11 cellular contexts compared by ENCODE assay signal in the genomic region with DNA sequence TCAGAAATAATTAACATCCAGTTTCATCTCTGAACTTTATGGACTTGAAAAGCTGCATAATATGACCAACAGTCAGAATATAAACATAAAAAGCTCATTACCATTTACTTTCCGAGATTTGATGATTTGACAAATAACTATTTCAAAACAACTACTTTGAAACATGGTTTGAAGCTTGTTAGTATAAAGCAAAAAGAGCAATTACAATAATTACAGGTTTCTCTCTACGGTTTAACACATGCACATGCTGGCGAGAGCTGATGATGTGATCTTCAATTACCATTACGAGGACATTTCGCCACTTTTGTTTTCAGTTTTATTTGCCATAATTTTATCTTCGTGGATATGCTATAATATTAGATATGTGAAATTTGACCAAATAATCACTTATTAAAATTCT.
DNase-seq lines count a peak whose midpoint lies in the region; ATAC-seq, FAIRE-seq and TF ChIP-seq lines count a peak whose summit lies in the region.
"Had no signal": no experiment of that assay in that cellular context is flagged by ENCODE, and none has a peak within 500 bp of the region (broad histone marks: within the 10 kb centered on the region; RNA-seq: fewer than 3 reads in every experiment).

No MANE protein-coding gene starts in this region.

- POLR2A ChIA-PET in AG04449 (lab: Yijun Ruan, JAX), result no interaction called here

- H3K36me3 Mint-ChIP-seq in astrocyte (ENCODE audit: low read depth, unreplicated experiment) (no peaks in the 10 kb centered on the region), naive B cell (peaks cover 4 to 14% of the 10 kb centered on the region in 2 donors), T-helper 17 cell (ENCODE audit: low read depth) (peaks cover 3% of the 10 kb centered on the region)
- H3K36me3 Mint-ChIP-seq: activated CD4-positive, alpha-beta memory T cell treated with anti-CD3 and anti-CD28 coated beads for 36 hours had no signal

- peak; percentile 57 for FAIRE-seq in GM18507 (lab: Jason Lieb, UNC)
- peak; percentile 49 for FAIRE-seq in astrocyte (lab: Jason Lieb, UNC)

- H3K4me1 Mint-ChIP-seq in astrocyte (ENCODE audit: low read depth, unreplicated experiment) (peaks cover 30% of the 10 kb centered on the region), naive B cell (peaks cover 47 to 70% (median 65%) of the 10 kb centered on the region in 3 donors), T-helper 17 cell (peaks cover 4% of the 10 kb centered on the region)

- H3K36me3 ChIP-seq in astrocyte (ENCODE audit: insufficient read depth, low read length), result no peaks in the 10 kb centered on the region
- H3K36me3 ChIP-seq: SJSA1 had no signal

- H3K27me3 Mint-ChIP-seq in astrocyte (ENCODE audit: low read depth, unreplicated experiment), result no peaks in the 10 kb centered on the region
- no peaks in the 10 kb centered on the region for H3K27me3 Mint-ChIP-seq in naive B cell
- H3K27me3 Mint-ChIP-seq in T-helper 17 cell, result peaks cover 24% of the 10 kb centered on the region

- intact Hi-C loops in head of caudate nucleus (cut with DNase I), result no loop called here

- CTCF ChIA-PET in AG04449 (lab: Yijun Ruan, JAX), result interaction anchor here (1.0 to 2.3 kb wide), 5 partner anchors 10 to 466 kb away, joined by 3 to 20 read pairs (median 4); no protein-coding TSS in a partner anchor

- H3K27ac Mint-ChIP-seq in astrocyte (ENCODE audit: unreplicated experiment) (no peak overlapping the region), naive B cell (peak overlapping the region in 5 of 6 donors; percentile 22 to 96 (median 34)), T-helper 17 cell (no peak overlapping the region)
- H3K27ac Mint-ChIP-seq: activated CD4-positive, alpha-beta memory T cell treated with anti-CD3 and anti-CD28 coated beads for 36 hours had no signal

- H3K9ac ChIP-seq in astrocyte (ENCODE audit: low read length), result peak overlapping the region; percentile 79

- H3K4me1 ChIP-seq in astrocyte (ENCODE audit: insufficient read depth, low read length), result peaks cover 22% of the 10 kb centered on the region

- no peak overlapping the region for H3K4me3 Mint-ChIP-seq in astrocyte (ENCODE audit: unreplicated experiment)
- H3K4me3 Mint-ChIP-seq in naive B cell, result peak overlapping the region; percentile 9 to 98 (median 71)
- no peak overlapping the region for H3K4me3 Mint-ChIP-seq in T-helper 17 cell
- H3K4me3 Mint-ChIP-seq: activated CD4-positive, alpha-beta memory T cell treated with anti-CD3 and anti-CD28 coated beads for 36 hours had no signal

- H3K9me3 ChIP-seq in astrocyte (ENCODE audit: insufficient read depth, low read depth, low read length) (no peaks in the 10 kb centered on the region), T-helper 17 cell (ENCODE audit: control insufficient read depth, low read length, poor library complexity, severe bottlenecking) (no peaks in the 10 kb centered on the region)
- H3K9me3 ChIP-seq: SJSA1 had no signal

- H3K4me3 ChIP-seq in AG04449 (ENCODE audit: low read depth, low read length) (peak overlapping the region; percentile 38), astrocyte (ENCODE audit: insufficient read depth, low read depth, low read length) (no peak overlapping the region)
- H3K4me3 ChIP-seq: SJSA1 had no signal

- H2AFZ ChIP-seq in astrocyte (ENCODE audit: low read depth, low read length), result no peak overlapping the region

- peaks cover 14% of the 10 kb centered on the region for H4K20me1 ChIP-seq in astrocyte (ENCODE audit: insufficient read depth, low read length)

- H3K9me3 Mint-ChIP-seq in astrocyte (ENCODE audit: unreplicated experiment) (no peaks in the 10 kb centered on the region), naive B cell (no peaks in the 10 kb centered on the region)
- H3K9me3 Mint-ChIP-seq: activated CD4-positive, alpha-beta memory T cell treated with anti-CD3 and anti-CD28 coated beads for 36 hours had no signal

- DNase-seq in AG04449 (ENCODE audit: low read depth, low spot score) (no peak), GM18507 (ENCODE audit: extremely low spot score, insufficient read length, low read depth) (no peak), astrocyte (ENCODE audit: low read depth) (no peak), naive B cell (no peak), T-helper 17 cell (no peak), head of caudate nucleus (no peak)
- DNase-seq: activated CD4-positive, alpha-beta memory T cell treated with anti-CD3 and anti-CD28 coated beads for 36 hours; Calu3 had no signal

- TF ChIP-seq CTCF in AG04449 (IDR thresholded peaks at IDR 0.05; ENCODE audit: insufficient read depth, low read length, missing control alignments) (no peak), astrocyte (IDR thresholded peaks at IDR 0.05; ENCODE audit: insufficient read depth, low read depth, low read length) (no peak)

- H3K27ac ChIP-seq in astrocyte (ENCODE audit: low read depth, low read length), result no peak overlapping the region

- no peaks in the 10 kb centered on the region for H3K27me3 ChIP-seq in astrocyte (ENCODE audit: insufficient read depth, low read length)
- H3K27me3 ChIP-seq: SJSA1 had no signal

- ATAC-seq in naive B cell (ENCODE audit: low read depth in 2 of 2), result no peak
- ATAC-seq in GM21526 (IDR thresholded peaks at IDR 0.05; ENCODE audit: low FRiP score, unreplicated experiment), result no peak
- no peak for ATAC-seq in T-helper 17 cell
- no peak for ATAC-seq in GM19397 (IDR thresholded peaks at IDR 0.05; ENCODE audit: unreplicated experiment)

- peak overlapping the region; percentile 87 for H3K4me2 ChIP-seq in astrocyte (ENCODE audit: low read length)

- peaks cover 89% of the 10 kb centered on the region for H3K79me2 ChIP-seq in astrocyte (ENCODE audit: insufficient read depth, low read length)

Comparison
In these comparisons a context has a peak if more than half of its experiments do, and no peak if none do; other contexts are left out.
1. H3K27ac Mint-ChIP-seq: peak in naive B cell (5 of 6); none in astrocyte (single experiment) and T-helper 17 cell (single experiment).
2. H3K4me3 Mint-ChIP-seq: peak in naive B cell (8 of 8); none in astrocyte (single experiment) and T-helper 17 cell (single experiment).